Comparison of ENCODE assay signal across 1 cellular context in the genomic region with DNA sequence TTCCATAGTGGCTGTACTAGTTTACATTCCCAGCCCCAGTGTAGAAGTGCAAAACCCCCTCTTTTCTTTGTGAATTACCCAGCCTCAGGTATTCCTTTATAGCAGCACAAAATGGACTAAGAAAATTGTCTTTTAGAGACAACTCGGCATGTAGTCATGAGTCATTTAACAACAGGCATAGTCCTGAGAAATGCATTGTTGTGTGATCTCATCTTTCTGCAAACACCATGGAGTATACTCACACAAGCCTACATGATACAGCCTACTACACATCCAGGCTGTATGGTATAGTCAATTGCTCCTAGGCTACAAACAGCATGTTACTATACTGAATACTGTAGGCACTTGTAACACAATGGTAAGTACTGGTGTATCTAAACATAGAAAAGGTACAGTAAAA.
TF ChIP-seq lines count a peak whose summit lies in the region.

No MANE protein-coding gene starts in this region.

TF ChIP-seq in GM23338, 12 proteins besides CTCF, POLR2A, EP300 and RAD21:
- TF ChIP-seq, protein P1, sequence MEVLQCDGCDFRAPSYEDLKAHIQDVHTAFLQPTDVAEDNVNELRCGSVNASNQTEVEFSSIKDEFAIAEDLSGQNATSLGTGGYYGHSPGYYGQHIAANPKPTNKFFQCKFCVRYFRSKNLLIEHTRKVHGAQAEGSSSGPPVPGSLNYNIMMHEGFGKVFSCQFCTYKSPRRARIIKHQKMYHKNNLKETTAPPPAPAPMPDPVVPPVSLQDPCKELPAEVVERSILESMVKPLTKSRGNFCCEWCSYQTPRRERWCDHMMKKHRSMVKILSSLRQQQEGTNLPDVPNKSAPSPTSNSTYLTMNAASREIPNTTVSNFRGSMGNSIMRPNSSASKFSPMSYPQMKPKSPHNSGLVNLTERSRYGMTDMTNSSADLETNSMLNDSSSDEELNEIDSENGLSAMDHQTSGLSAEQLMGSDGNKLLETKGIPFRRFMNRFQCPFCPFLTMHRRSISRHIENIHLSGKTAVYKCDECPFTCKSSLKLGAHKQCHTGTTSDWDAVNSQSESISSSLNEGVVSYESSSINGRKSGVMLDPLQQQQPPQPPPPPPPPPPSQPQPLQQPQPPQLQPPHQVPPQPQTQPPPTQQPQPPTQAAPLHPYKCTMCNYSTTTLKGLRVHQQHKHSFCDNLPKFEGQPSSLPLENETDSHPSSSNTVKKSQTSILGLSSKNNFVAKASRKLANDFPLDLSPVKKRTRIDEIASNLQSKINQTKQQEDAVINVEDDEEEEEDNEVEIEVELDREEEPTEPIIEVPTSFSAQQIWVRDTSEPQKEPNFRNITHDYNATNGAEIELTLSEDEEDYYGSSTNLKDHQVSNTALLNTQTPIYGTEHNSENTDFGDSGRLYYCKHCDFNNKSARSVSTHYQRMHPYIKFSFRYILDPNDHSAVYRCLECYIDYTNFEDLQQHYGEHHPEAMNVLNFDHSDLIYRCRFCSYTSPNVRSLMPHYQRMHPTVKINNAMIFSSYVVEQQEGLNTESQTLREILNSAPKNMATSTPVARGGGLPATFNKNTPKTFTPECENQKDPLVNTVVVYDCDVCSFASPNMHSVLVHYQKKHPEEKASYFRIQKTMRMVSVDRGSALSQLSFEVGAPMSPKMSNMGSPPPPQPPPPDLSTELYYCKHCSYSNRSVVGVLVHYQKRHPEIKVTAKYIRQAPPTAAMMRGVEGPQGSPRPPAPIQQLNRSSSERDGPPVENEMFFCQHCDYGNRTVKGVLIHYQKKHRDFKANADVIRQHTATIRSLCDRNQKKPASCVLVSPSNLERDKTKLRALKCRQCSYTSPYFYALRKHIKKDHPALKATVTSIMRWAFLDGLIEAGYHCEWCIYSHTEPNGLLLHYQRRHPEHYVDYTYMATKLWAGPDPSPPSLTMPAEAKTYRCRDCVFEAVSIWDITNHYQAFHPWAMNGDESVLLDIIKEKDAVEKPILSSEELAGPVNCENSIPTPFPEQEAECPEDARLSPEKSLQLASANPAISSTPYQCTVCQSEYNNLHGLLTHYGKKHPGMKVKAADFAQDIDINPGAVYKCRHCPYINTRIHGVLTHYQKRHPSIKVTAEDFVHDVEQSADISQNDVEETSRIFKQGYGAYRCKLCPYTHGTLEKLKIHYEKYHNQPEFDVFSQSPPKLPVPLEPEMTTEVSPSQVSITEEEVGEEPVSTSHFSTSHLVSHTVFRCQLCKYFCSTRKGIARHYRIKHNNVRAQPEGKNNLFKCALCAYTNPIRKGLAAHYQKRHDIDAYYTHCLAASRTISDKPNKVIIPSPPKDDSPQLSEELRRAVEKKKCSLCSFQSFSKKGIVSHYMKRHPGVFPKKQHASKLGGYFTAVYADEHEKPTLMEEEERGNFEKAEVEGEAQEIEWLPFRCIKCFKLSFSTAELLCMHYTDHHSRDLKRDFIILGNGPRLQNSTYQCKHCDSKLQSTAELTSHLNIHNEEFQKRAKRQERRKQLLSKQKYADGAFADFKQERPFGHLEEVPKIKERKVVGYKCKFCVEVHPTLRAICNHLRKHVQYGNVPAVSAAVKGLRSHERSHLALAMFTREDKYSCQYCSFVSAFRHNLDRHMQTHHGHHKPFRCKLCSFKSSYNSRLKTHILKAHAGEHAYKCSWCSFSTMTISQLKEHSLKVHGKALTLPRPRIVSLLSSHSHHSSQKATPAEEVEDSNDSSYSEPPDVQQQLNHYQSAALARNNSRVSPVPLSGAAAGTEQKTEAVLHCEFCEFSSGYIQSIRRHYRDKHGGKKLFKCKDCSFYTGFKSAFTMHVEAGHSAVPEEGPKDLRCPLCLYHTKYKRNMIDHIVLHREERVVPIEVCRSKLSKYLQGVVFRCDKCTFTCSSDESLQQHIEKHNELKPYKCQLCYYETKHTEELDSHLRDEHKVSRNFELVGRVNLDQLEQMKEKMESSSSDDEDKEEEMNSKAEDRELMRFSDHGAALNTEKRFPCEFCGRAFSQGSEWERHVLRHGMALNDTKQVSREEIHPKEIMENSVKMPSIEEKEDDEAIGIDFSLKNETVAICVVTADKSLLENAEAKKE (CRISPR knock-in tag; IDR thresholded peaks at IDR 0.05), result no peak
- no peak for TF ChIP-seq ZNF331 (CRISPR knock-in tag; IDR thresholded peaks at IDR 0.05; ENCODE audit: low read depth)
- TF ChIP-seq STAT1 (IDR thresholded peaks at IDR 0.05; ENCODE audit: unreplicated experiment), result no peak
- TF ChIP-seq, protein P2, sequence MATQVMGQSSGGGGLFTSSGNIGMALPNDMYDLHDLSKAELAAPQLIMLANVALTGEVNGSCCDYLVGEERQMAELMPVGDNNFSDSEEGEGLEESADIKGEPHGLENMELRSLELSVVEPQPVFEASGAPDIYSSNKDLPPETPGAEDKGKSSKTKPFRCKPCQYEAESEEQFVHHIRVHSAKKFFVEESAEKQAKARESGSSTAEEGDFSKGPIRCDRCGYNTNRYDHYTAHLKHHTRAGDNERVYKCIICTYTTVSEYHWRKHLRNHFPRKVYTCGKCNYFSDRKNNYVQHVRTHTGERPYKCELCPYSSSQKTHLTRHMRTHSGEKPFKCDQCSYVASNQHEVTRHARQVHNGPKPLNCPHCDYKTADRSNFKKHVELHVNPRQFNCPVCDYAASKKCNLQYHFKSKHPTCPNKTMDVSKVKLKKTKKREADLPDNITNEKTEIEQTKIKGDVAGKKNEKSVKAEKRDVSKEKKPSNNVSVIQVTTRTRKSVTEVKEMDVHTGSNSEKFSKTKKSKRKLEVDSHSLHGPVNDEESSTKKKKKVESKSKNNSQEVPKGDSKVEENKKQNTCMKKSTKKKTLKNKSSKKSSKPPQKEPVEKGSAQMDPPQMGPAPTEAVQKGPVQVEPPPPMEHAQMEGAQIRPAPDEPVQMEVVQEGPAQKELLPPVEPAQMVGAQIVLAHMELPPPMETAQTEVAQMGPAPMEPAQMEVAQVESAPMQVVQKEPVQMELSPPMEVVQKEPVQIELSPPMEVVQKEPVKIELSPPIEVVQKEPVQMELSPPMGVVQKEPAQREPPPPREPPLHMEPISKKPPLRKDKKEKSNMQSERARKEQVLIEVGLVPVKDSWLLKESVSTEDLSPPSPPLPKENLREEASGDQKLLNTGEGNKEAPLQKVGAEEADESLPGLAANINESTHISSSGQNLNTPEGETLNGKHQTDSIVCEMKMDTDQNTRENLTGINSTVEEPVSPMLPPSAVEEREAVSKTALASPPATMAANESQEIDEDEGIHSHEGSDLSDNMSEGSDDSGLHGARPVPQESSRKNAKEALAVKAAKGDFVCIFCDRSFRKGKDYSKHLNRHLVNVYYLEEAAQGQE (IDR thresholded peaks at IDR 0.05; ENCODE audit: unreplicated experiment), result no peak
- no peak for TF ChIP-seq JUNB (IDR thresholded peaks at IDR 0.05; ENCODE audit: unreplicated experiment)
- TF ChIP-seq EZH2 (IDR thresholded peaks at IDR 0.05; ENCODE audit: low read depth, unreplicated experiment), result no peak
- no peak for TF ChIP-seq ZNF114 (CRISPR knock-in tag; IDR thresholded peaks at IDR 0.05)
- TF ChIP-seq POLR2AphosphoS5 (IDR thresholded peaks at IDR 0.05; ENCODE audit: low read depth), result no peak
- TF ChIP-seq NANOG (IDR thresholded peaks at IDR 0.05; ENCODE audit: borderline replicate concordance), result no peak
- TF ChIP-seq, protein P3, sequence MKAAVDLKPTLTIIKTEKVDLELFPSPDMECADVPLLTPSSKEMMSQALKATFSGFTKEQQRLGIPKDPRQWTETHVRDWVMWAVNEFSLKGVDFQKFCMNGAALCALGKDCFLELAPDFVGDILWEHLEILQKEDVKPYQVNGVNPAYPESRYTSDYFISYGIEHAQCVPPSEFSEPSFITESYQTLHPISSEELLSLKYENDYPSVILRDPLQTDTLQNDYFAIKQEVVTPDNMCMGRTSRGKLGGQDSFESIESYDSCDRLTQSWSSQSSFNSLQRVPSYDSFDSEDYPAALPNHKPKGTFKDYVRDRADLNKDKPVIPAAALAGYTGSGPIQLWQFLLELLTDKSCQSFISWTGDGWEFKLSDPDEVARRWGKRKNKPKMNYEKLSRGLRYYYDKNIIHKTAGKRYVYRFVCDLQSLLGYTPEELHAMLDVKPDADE (IDR thresholded peaks at IDR 0.05), result no peak
- no peak for TF ChIP-seq EZH2phosphoT487 (IDR thresholded peaks at IDR 0.05; ENCODE audit: unreplicated experiment)
- no peak for TF ChIP-seq CREB1 (CRISPR knock-in tag; IDR thresholded peaks at IDR 0.05; ENCODE audit: low read depth)
